ENCODE assay signal across 1 cellular context in genomic region chr14:89351958-89352404, GRCh38.
A peak's percentile ranks its signal among the peaks of the same experiment; 100 is the strongest.
TF ChIP-seq lines count a peak whose summit lies in the region.

No MANE protein-coding gene starts in this region.

TF ChIP-seq in IMR-90, 13 proteins besides CTCF, POLR2A, EP300 and RAD21 (continued from another document):
- TF ChIP-seq MAFK (IDR thresholded peaks at IDR 0.05; ENCODE audit: low read depth, low read length) = no peak
- no peak for TF ChIP-seq NFE2L2 (IDR thresholded peaks at IDR 0.05; ENCODE audit: low read depth, low read length)
- 0 out of 2 replicates have a peak, but pooled peaks have one; percentile 3 for TF ChIP-seq USF2 (IDR thresholded peaks at IDR 0.05; ENCODE audit: low read depth, low read length)
